In genomic region chr13:42398542-42398941, GRCh38 we compare ENCODE assay signal across 1 cellular context.
TF ChIP-seq lines count a peak whose summit lies in the region.

No MANE protein-coding gene starts in this region.

TF ChIP-seq in H1, 55 proteins besides CTCF, POLR2A, EP300 and RAD21 (continued from another document):
- TF ChIP-seq RNF2 (IDR thresholded peaks at IDR 0.05; ENCODE audit: borderline replicate concordance, low read depth, low read length, missing control alignments, poor library complexity, severe bottlenecking) (no peak), HDAC6 (IDR thresholded peaks at IDR 0.05; ENCODE audit: low read depth, low read length) (no peak), CTBP2 (IDR thresholded peaks at IDR 0.05; ENCODE audit: borderline replicate concordance, insufficient read depth, insufficient read length, low read length) (no peak), RFX5 (IDR thresholded peaks at IDR 0.05; ENCODE audit: borderline replicate concordance, low read depth, low read length) (no peak), RBBP5 (IDR thresholded peaks at IDR 0.05; ENCODE audit: borderline replicate concordance, low read depth, low read length) (no peak), CHD2 (IDR thresholded peaks at IDR 0.05; ENCODE audit: low read length) (no peak), FOSL1 (IDR thresholded peaks at IDR 0.05; ENCODE audit: insufficient read depth, low read depth, low read length) (no peak), JUN (IDR thresholded peaks at IDR 0.05; ENCODE audit: low read depth, low read length) (no peak), POLR2AphosphoS5 (IDR thresholded peaks at IDR 0.05; ENCODE audit: low read depth, low read length) (no peak), BRCA1 (IDR thresholded peaks at IDR 0.05; ENCODE audit: low read depth, low read length) (no peak), SAP30 (IDR thresholded peaks at IDR 0.05; ENCODE audit: insufficient read depth, insufficient replicate concordance, low read length) (no peak), TEAD4 (IDR thresholded peaks at IDR 0.05; ENCODE audit: low read depth, low read length) (no peak), EGR1 (IDR thresholded peaks at IDR 0.05; ENCODE audit: borderline replicate concordance, low read depth, low read length) (no peak), SIRT6 (IDR thresholded peaks at IDR 0.05; ENCODE audit: low read length) (no peak)
